11 cellular contexts compared by ENCODE assay signal in the genomic region with DNA sequence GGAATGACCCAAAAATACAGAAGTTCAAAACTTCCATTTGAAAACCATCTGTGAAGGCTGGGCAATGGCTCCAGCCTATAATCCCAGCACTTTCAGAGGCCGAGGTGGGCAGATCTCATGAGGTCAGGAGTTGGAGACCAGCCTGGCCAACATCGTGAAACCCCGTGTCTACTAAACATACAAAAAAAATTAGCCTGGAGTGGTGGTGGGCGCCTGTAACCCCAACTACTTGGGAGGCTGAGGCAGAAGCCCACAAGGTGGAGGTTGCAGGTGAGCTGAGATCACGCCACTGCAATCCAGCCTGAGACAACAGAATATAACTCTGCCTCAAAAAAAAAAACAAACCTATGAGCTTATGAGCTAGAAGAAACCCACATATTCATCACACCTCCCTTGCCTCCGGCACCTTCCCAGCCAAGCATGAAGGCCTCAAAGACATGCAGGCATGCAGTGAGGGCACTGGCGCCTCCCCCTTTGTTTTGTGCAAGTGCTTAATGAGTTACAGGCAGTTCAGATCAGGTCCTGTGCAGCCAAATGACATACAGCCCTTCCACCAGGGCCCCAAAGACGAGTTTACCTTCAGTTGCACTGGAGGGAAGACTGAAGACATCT. TPM values are rescaled to one million over a fixed set of nuclear protein-coding genes. Genes with fewer than 3 reads are reported as not detected.
A peak's percentile ranks its signal among the peaks of the same experiment; 100 is the strongest.
DNase-seq lines count a peak whose midpoint lies in the region; ATAC-seq and TF ChIP-seq lines count a peak whose summit lies in the region.
"Had no signal": no experiment of that assay in that cellular context is flagged by ENCODE, and none has a peak within 500 bp of the region (broad histone marks: within the 10 kb centered on the region; RNA-seq: fewer than 3 reads in every experiment).

No MANE protein-coding gene starts in this region.

- H3K4me3 Mint-ChIP-seq in activated CD4-positive, alpha-beta T cell treated with anti-CD3 and anti-CD28 coated beads, Interleukin-2, amount 10 ng/mL, durations not matched to agents 7 days and 5 days: no peak overlapping the region
- H3K4me3 Mint-ChIP-seq: T-helper 2 cell treated with Interferon-gamma antibody and Interleukin-4, amounts not matched to agents 5 μg/mL and 100 μg/mL, for 36 hours had no signal

- H3K9me3 Mint-ChIP-seq in activated CD4-positive, alpha-beta T cell treated with anti-CD3 and anti-CD28 coated beads, Interleukin-2, amount 10 ng/mL, durations not matched to agents 7 days and 5 days: no peaks in the 10 kb centered on the region
- H3K9me3 Mint-ChIP-seq: T-helper 2 cell treated with Interferon-gamma antibody and Interleukin-4, amounts not matched to agents 5 μg/mL and 100 μg/mL, for 36 hours had no signal

- peaks cover 74% of the 10 kb centered on the region for H3K4me1 Mint-ChIP-seq in activated CD4-positive, alpha-beta T cell treated with anti-CD3 and anti-CD28 coated beads, Interleukin-2, amount 10 ng/mL, durations not matched to agents 7 days and 5 days

- H3K4me3 ChIP-seq in epithelial cell of esophagus (ENCODE audit: low read length): no peak overlapping the region
- H3K4me3 ChIP-seq: pancreas had no signal

- peaks cover 87% of the 10 kb centered on the region for H3K36me3 Mint-ChIP-seq in activated CD4-positive, alpha-beta T cell treated with anti-CD3 and anti-CD28 coated beads, Interleukin-2, amount 10 ng/mL, durations not matched to agents 7 days and 5 days (ENCODE audit: low read depth)

- no peak for DNase-seq in activated CD4-positive, alpha-beta T cell treated with anti-CD3 and anti-CD28 coated beads, Interleukin-2, amount 10 ng/mL, durations not matched to agents 7 days and 5 days
- no peak for DNase-seq in activated CD4-positive, alpha-beta T cell treated with anti-CD3 and anti-CD28 coated beads, Interleukin-2, amount 50 U/mL, for 1 hour
- peak; percentile 45 for DNase-seq in epithelial cell of esophagus (ENCODE audit: low read depth)
- peak; percentile 72 for DNase-seq in posterior vena cava (ENCODE audit: low spot score)
- no peak for DNase-seq in NCI-H2029 treated with DMSO at 0.1 percent for 48 hours (lab: John Stamatoyannopoulos, UW)
- DNase-seq: NCI-H526 treated with DMSO at 0.1 percent for 48 hours had no signal

- H3K27me3 Mint-ChIP-seq in activated CD4-positive, alpha-beta T cell treated with anti-CD3 and anti-CD28 coated beads, Interleukin-2, amount 10 ng/mL, durations not matched to agents 7 days and 5 days: no peaks in the 10 kb centered on the region

- POLR2A ChIA-PET in activated CD4-positive, alpha-beta T cell treated with anti-CD3 and anti-CD28 coated beads, Interleukin-2, amount 10 ng/mL, durations not matched to agents 7 days and 5 days (lab: Charles Lee): no interaction called here

- intact Hi-C loops in posterior vena cava (cut with DNase I): no loop called here

- no peak for ATAC-seq in HG03342 (IDR thresholded peaks at IDR 0.05; ENCODE audit: unreplicated experiment)
- ATAC-seq in GM21390 (IDR thresholded peaks at IDR 0.05; ENCODE audit: unreplicated experiment): no peak
- ATAC-seq: pancreas had no signal

- H3K27ac Mint-ChIP-seq in activated CD4-positive, alpha-beta T cell treated with anti-CD3 and anti-CD28 coated beads, Interleukin-2, amount 10 ng/mL, durations not matched to agents 7 days and 5 days: peak overlapping the region; percentile 31
- H3K27ac Mint-ChIP-seq: T-helper 2 cell treated with Interferon-gamma antibody and Interleukin-4, amounts not matched to agents 5 μg/mL and 100 μg/mL, for 36 hours had no signal

- CTCF ChIA-PET in activated CD4-positive, alpha-beta T cell treated with anti-CD3 and anti-CD28 coated beads, Interleukin-2, amount 10 ng/mL, durations not matched to agents 7 days and 5 days (lab: Charles Lee): interaction anchor here (0.6 to 1.6 kb wide), 5 partner anchors 8 to 119 kb away, joined by 3 to 5 read pairs (median 3); a partner anchor contains a TSS

- no peak for TF ChIP-seq CTCF in epithelial cell of esophagus (IDR thresholded peaks at IDR 0.05; ENCODE audit: insufficient read depth, low read depth, low read length, missing control alignments)

TF ChIP-seq in PFSK-1, 5 proteins besides CTCF, POLR2A, EP300 and RAD21:
- TF ChIP-seq, protein P1, sequence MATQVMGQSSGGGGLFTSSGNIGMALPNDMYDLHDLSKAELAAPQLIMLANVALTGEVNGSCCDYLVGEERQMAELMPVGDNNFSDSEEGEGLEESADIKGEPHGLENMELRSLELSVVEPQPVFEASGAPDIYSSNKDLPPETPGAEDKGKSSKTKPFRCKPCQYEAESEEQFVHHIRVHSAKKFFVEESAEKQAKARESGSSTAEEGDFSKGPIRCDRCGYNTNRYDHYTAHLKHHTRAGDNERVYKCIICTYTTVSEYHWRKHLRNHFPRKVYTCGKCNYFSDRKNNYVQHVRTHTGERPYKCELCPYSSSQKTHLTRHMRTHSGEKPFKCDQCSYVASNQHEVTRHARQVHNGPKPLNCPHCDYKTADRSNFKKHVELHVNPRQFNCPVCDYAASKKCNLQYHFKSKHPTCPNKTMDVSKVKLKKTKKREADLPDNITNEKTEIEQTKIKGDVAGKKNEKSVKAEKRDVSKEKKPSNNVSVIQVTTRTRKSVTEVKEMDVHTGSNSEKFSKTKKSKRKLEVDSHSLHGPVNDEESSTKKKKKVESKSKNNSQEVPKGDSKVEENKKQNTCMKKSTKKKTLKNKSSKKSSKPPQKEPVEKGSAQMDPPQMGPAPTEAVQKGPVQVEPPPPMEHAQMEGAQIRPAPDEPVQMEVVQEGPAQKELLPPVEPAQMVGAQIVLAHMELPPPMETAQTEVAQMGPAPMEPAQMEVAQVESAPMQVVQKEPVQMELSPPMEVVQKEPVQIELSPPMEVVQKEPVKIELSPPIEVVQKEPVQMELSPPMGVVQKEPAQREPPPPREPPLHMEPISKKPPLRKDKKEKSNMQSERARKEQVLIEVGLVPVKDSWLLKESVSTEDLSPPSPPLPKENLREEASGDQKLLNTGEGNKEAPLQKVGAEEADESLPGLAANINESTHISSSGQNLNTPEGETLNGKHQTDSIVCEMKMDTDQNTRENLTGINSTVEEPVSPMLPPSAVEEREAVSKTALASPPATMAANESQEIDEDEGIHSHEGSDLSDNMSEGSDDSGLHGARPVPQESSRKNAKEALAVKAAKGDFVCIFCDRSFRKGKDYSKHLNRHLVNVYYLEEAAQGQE (IDR thresholded peaks at IDR 0.05; ENCODE audit: insufficient read depth in 1 of 2, low read depth in 2 of 2, low read length in 2 of 2): no peak
- peak; percentile 68; the same call in 1 of the 2 replicates for TF ChIP-seq SIN3A (IDR thresholded peaks at IDR 0.05; ENCODE audit: borderline replicate concordance, insufficient read depth, low read length)
- no peak for TF ChIP-seq TAF1 (IDR thresholded peaks at IDR 0.05; ENCODE audit: borderline replicate concordance, insufficient read depth, low read length)
- no peak for TF ChIP-seq POLR2AphosphoS5 (IDR thresholded peaks at IDR 0.05; ENCODE audit: low read depth, low read length)
- TF ChIP-seq FOXP2 (optimal IDR thresholded peaks at IDR 0.05; ENCODE audit: borderline replicate concordance, extremely low read depth, extremely low read length, insufficient read depth): no peak

RNA-seq across cellular contexts. Expression of a gene that starts 9.9 kb away (rescaled TPM):
- total RNA-seq in activated CD4-positive, alpha-beta T cell treated with anti-CD3 and anti-CD28 coated beads, Interleukin-2, amount 10 ng/mL, durations not matched to agents 7 days and 5 days: 100 to 1,000 TPM; 895 to 954 TPM
- 649 TPM for polyA plus RNA-seq in PFSK-1 (2012; ENCODE audit: insufficient read length, low read depth)
- total RNA-seq in posterior vena cava: 100 to 1,000 TPM; 345 to 404 TPM

Comparison
In these comparisons a context has a peak if more than half of its experiments do, and no peak if none do; other contexts are left out.
1. DNase-seq: peak in epithelial cell of esophagus (single experiment) and posterior vena cava (single experiment); none in activated CD4-positive, alpha-beta T cell treated with anti-CD3 and anti-CD28 coated beads, Interleukin-2, amount 10 ng/mL, durations not matched to agents 7 days and 5 days (single experiment), activated CD4-positive, alpha-beta T cell treated with anti-CD3 and anti-CD28 coated beads, Interleukin-2, amount 50 U/mL, for 1 hour (single experiment) and NCI-H2029 treated with DMSO at 0.1 percent for 48 hours (single experiment).